Comparison of ENCODE assay signal across 29 cellular contexts in the genomic region with DNA sequence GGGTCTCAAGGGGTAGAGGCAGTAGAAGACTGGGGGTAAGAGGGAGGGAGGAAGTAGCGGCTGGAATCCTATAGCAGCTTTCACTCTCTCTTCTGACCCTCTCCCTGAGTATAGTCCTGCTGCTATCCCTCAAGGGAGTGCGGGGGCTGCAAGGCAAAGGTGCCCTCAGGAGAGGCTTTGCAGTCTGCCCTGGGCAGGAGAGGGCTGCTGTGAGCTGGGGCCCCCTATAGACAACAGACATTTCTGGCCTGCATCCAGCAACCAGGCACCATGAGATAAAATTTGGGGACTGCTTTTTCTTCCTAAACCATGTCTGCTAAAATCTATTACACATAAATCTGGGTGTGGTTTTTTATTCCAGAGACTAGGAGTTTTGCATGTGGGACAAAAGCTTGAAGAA. TPM values are rescaled to one million over a fixed set of nuclear protein-coding genes. Genes with fewer than 3 reads are reported as not detected.
DNase-seq lines count a peak whose midpoint lies in the region; ATAC-seq lines count a peak whose summit lies in the region.
"Had no signal": no experiment of that assay in that cellular context is flagged by ENCODE, and none has a peak within 500 bp of the region (broad histone marks: within the 10 kb centered on the region; RNA-seq: fewer than 3 reads in every experiment).

No MANE protein-coding gene starts in this region.

- H3K27ac Mint-ChIP-seq in activated naive CD4-positive, alpha-beta T cell treated with anti-CD3 and anti-CD28 coated beads, Interleukin-2, amount 50 U/mL, for 24 hours: peak overlapping the region; percentile 49
- peak overlapping the region; percentile 57 for H3K27ac Mint-ChIP-seq in T-helper 17 cell
- peak overlapping the region; percentile 8 to 86 for H3K27ac Mint-ChIP-seq in effector memory CD8-positive, alpha-beta T cell
- peak overlapping the region; percentile 11 for H3K27ac Mint-ChIP-seq in stimulated activated memory B cell treated with anti-CD40 and anti-IgM and Interleukin-4, amounts not matched to agents 10 μg/mL and 1 μg/mL and 100 μg/mL, for 72 hours
- H3K27ac Mint-ChIP-seq: B cell had no signal

- no peaks in the 10 kb centered on the region for H3K9me3 ChIP-seq in T-helper 17 cell (ENCODE audit: control insufficient read depth, low read length, poor library complexity, severe bottlenecking)
- H3K9me3 ChIP-seq: left lung, SK-N-SH, thyroid gland, uterus had no signal

- DNase-seq in activated naive CD4-positive, alpha-beta T cell (lab: John Stamatoyannopoulos, UW): no peak
- DNase-seq in T-helper 17 cell (no peak), GM19238 (ENCODE audit: insufficient read length, low spot score) (no peak)
- no peak for DNase-seq in effector memory CD8-positive, alpha-beta T cell
- DNase-seq: ACHN; activated CD4-positive, CD25-positive, alpha-beta regulatory T cell treated with anti-CD3 and anti-CD28 coated beads, Interleukin-2, amount 50 U/mL, for 72 hours; activated T-cell treated with anti-CD3 and anti-CD28 coated beads, Interleukin-2, amount 50 U/mL, for 1 hour; DMS 273 treated with DMSO at 0.1 percent for 48 hours; islet precursor cell; left lung; mesendoderm; MV-4-11; NCI-H1436; NCI-H2081; NCI-H526; NK-92 treated with Interleukin-12 subunit alpha and Interleukin-12 subunit beta, amount 100 ng/mL, for 24 hours; PC-3; right cardiac atrium; SK-N-SH; thyroid gland; uterus had no signal

- H3K9me3 Mint-ChIP-seq in activated naive CD4-positive, alpha-beta T cell treated with anti-CD3 and anti-CD28 coated beads, Interleukin-2, amount 50 U/mL, for 24 hours: no peaks in the 10 kb centered on the region
- no peaks in the 10 kb centered on the region for H3K9me3 Mint-ChIP-seq in effector memory CD8-positive, alpha-beta T cell
- H3K9me3 Mint-ChIP-seq in stimulated activated memory B cell treated with anti-CD40 and anti-IgM and Interleukin-4, amounts not matched to agents 10 μg/mL and 1 μg/mL and 100 μg/mL, for 72 hours: no peaks in the 10 kb centered on the region

- no peak overlapping the region for H3K4me3 Mint-ChIP-seq in activated naive CD4-positive, alpha-beta T cell treated with anti-CD3 and anti-CD28 coated beads, Interleukin-2, amount 50 U/mL, for 24 hours
- no peak overlapping the region for H3K4me3 Mint-ChIP-seq in T-helper 17 cell
- H3K4me3 Mint-ChIP-seq in effector memory CD8-positive, alpha-beta T cell: no peak overlapping the region
- no peak overlapping the region for H3K4me3 Mint-ChIP-seq in stimulated activated memory B cell treated with anti-CD40 and anti-IgM and Interleukin-4, amounts not matched to agents 10 μg/mL and 1 μg/mL and 100 μg/mL, for 72 hours
- H3K4me3 Mint-ChIP-seq: B cell had no signal

- no peak for ATAC-seq in T-helper 17 cell
- ATAC-seq in effector memory CD8-positive, alpha-beta T cell (replicated peaks): no peak
- ATAC-seq in stimulated activated memory B cell treated with anti-CD40 and anti-IgM and Interleukin-4, amounts not matched to agents 10 μg/mL and 1 μg/mL and 100 μg/mL, for 72 hours: no peak
- no peak for ATAC-seq in HG02852 (IDR thresholded peaks at IDR 0.05; ENCODE audit: unreplicated experiment)
- ATAC-seq: HCT116, left lung, PC-3, right cardiac atrium had no signal

- H3K27me3 Mint-ChIP-seq in activated naive CD4-positive, alpha-beta T cell treated with anti-CD3 and anti-CD28 coated beads, Interleukin-2, amount 50 U/mL, for 24 hours: no peaks in the 10 kb centered on the region
- no peaks in the 10 kb centered on the region for H3K27me3 Mint-ChIP-seq in T-helper 17 cell
- no peaks in the 10 kb centered on the region for H3K27me3 Mint-ChIP-seq in effector memory CD8-positive, alpha-beta T cell
- H3K27me3 Mint-ChIP-seq in stimulated activated memory B cell treated with anti-CD40 and anti-IgM and Interleukin-4, amounts not matched to agents 10 μg/mL and 1 μg/mL and 100 μg/mL, for 72 hours: no peaks in the 10 kb centered on the region
- H3K27me3 Mint-ChIP-seq: B cell had no signal

- H3K36me3 Mint-ChIP-seq in activated naive CD4-positive, alpha-beta T cell treated with anti-CD3 and anti-CD28 coated beads, Interleukin-2, amount 50 U/mL, for 24 hours: peaks cover 27% of the 10 kb centered on the region
- H3K36me3 Mint-ChIP-seq in T-helper 17 cell (ENCODE audit: low read depth): peaks cover 13% of the 10 kb centered on the region
- H3K36me3 Mint-ChIP-seq in effector memory CD8-positive, alpha-beta T cell (ENCODE audit: insufficient read depth): peaks cover 98% of the 10 kb centered on the region
- peaks cover 77% of the 10 kb centered on the region for H3K36me3 Mint-ChIP-seq in stimulated activated memory B cell treated with anti-CD40 and anti-IgM and Interleukin-4, amounts not matched to agents 10 μg/mL and 1 μg/mL and 100 μg/mL, for 72 hours

- peaks cover 36% of the 10 kb centered on the region for H3K4me1 Mint-ChIP-seq in activated naive CD4-positive, alpha-beta T cell treated with anti-CD3 and anti-CD28 coated beads, Interleukin-2, amount 50 U/mL, for 24 hours
- peaks cover 34% of the 10 kb centered on the region for H3K4me1 Mint-ChIP-seq in T-helper 17 cell
- peaks cover 21 to 30% of the 10 kb centered on the region in 2 donors for H3K4me1 Mint-ChIP-seq in effector memory CD8-positive, alpha-beta T cell (ENCODE audit: low read depth in 2 of 2)
- peaks cover 28% of the 10 kb centered on the region for H3K4me1 Mint-ChIP-seq in stimulated activated memory B cell treated with anti-CD40 and anti-IgM and Interleukin-4, amounts not matched to agents 10 μg/mL and 1 μg/mL and 100 μg/mL, for 72 hours

RNA-seq across cellular contexts. Expression of a gene that starts 48.0 kb away (rescaled TPM):
- 10 to 100 TPM; 61.0 to 62.5 TPM for total RNA-seq in T-helper 17 cell

RNA-seq across cellular contexts. Expression of a gene that starts 59.1 kb away (rescaled TPM):
- under 1 TPM in 1 of 2 donors, not detected in 1; 0.23 TPM for total RNA-seq in T-helper 17 cell
- total RNA-seq: glomerular endothelial cell; LHCN-M2; PC-3; right cardiac atrium; T-helper 2 cell treated with Interferon-gamma antibody and Interleukin-4, amounts not matched to agents 100 ng/mL and 5 ng/mL, for 36 hours had no signal
